In the genomic region with DNA sequence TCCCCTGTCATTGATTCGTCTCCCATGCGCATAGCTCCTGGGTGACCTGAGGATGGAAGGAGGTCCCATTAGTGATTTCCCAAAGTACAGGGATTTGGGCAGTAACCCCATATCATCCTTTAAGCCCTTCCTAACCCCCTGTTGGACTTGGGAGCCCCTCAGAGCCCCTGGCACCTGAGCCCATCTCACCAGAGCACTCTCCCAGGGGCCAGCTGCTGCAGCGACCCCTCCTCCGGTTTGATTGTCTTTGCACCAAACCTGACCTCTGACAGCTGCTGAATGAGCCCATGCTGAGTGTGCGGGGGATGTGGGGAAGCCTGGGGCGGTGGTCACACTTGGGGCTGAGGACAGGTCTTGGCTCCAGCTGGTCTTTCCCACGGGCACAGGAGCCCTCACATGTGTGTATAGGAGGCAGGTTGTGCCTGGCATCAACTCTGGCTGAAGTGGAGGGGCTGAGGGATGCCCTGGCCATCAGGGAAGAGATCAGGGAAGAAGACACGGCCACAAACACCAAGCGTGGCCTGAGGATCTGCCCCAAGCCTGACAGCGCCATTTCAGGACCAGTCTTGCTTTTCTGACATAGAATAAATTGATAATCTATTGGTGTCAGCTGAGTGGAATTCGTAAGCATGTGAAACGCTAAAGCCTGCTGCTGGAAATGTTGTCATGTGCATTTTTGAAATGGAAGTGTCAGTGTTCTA, we compare ENCODE assay signal across 22 cellular contexts.
A peak's percentile ranks its signal among the peaks of the same experiment; 100 is the strongest.
DNase-seq lines count a peak whose midpoint lies in the region; ATAC-seq, FAIRE-seq and TF ChIP-seq lines count a peak whose summit lies in the region.
"Had no signal": no experiment of that assay in that cellular context is flagged by ENCODE, and none has a peak within 500 bp of the region (broad histone marks: within the 10 kb centered on the region; RNA-seq: fewer than 3 reads in every experiment).

No MANE protein-coding gene starts in this region.

- no peak overlapping the region for H3K4me2 ChIP-seq in GM23338

- H3K4me3 Mint-ChIP-seq in GM23338 (no peak overlapping the region), progenitor cell of endocrine pancreas (ENCODE audit: low read depth) (no peak overlapping the region)
- H3K4me3 Mint-ChIP-seq: CD4-positive, alpha-beta T cell had no signal

- H3K4me1 Mint-ChIP-seq in GM23338 (peaks cover 10% of the 10 kb centered on the region), progenitor cell of endocrine pancreas (ENCODE audit: low read depth) (peaks cover 3% of the 10 kb centered on the region)

- H3K9ac ChIP-seq in colonic mucosa (ENCODE audit: low read depth in 2 of 2, low read length in 2 of 2) (no peak overlapping the region), kidney (ENCODE audit: low read length in 2 of 2) (no peak overlapping the region)

- H3K27ac ChIP-seq in GM23338 (ENCODE audit: low read depth) = no peak overlapping the region
- H3K27ac ChIP-seq in colonic mucosa = no peak overlapping the region
- H3K27ac ChIP-seq in kidney (ENCODE audit: low read depth in 2 of 2, low read length in 2 of 2) = no peak overlapping the region
- H3K27ac ChIP-seq: HL-60 had no signal

- H3K4me1 ChIP-seq in GM23338 (ENCODE audit: insufficient read depth) = no peaks in the 10 kb centered on the region
- H3K4me1 ChIP-seq in colonic mucosa = no peaks in the 10 kb centered on the region
- no peaks in the 10 kb centered on the region for H3K4me1 ChIP-seq in kidney (ENCODE audit: control insufficient read depth in 1 of 2, insufficient read depth in 1 of 2, low read depth in 1 of 2, low read length in 2 of 2)
- H3K4me1 ChIP-seq: Caco-2 had no signal

- no peaks in the 10 kb centered on the region for H3K9me3 ChIP-seq in colonic mucosa
- no peaks in the 10 kb centered on the region for H3K9me3 ChIP-seq in kidney (ENCODE audit: control insufficient read depth in 1 of 2, low read length in 2 of 2)
- H3K9me3 ChIP-seq: Caco-2, MG63 had no signal

- H3K36me3 Mint-ChIP-seq in GM23338 (ENCODE audit: low read depth) = peaks cover 18% of the 10 kb centered on the region
- no peaks in the 10 kb centered on the region for H3K36me3 Mint-ChIP-seq in progenitor cell of endocrine pancreas (ENCODE audit: insufficient read depth)

- H3F3A ChIP-seq in GM23338 (replicated peaks; ENCODE audit: low read depth) = no peaks in the 10 kb centered on the region

- H4K20me1 ChIP-seq in GM23338 (replicated peaks; ENCODE audit: insufficient read depth) = no peaks in the 10 kb centered on the region

- no peak overlapping the region for H3K4me3 ChIP-seq in GM23338
- no peak overlapping the region for H3K4me3 ChIP-seq in colonic mucosa
- H3K4me3 ChIP-seq in kidney (ENCODE audit: low read length in 2 of 2) = no peak overlapping the region
- H3K4me3 ChIP-seq: MG63 had no signal

- intact Hi-C loops in colonic mucosa (cut with DNase I) (no loop called here), kidney (cut with DNase I) (no loop called here)

- H3K27ac Mint-ChIP-seq in GM23338 = no peak overlapping the region
- no peak overlapping the region for H3K27ac Mint-ChIP-seq in progenitor cell of endocrine pancreas
- H3K27ac Mint-ChIP-seq: CD4-positive, alpha-beta T cell had no signal

- H3K9me2 ChIP-seq in GM23338 (ENCODE audit: insufficient read depth) = peaks cover 6% of the 10 kb centered on the region; the same call in 1 of the 2 replicates

- DNase-seq in GM23338 (ENCODE audit: low spot score) = no peak
- peak; percentile 4 for DNase-seq in colonic mucosa
- peak; percentile 46 for DNase-seq in kidney
- peak; percentile 3 for DNase-seq in progenitor cell of endocrine pancreas (ENCODE audit: low spot score, unreplicated experiment)
- DNase-seq in cortex of kidney (lab: John Stamatoyannopoulos, UW) = no peak
- DNase-seq in activated T-cell treated with anti-CD3 and anti-CD28 coated beads, Interleukin-2, amount 50 U/mL, for 48 hours = no peak
- DNase-seq in AML-193 (lab: John Stamatoyannopoulos, UW) = no peak
- DNase-seq: Caco-2; CD4-positive, alpha-beta T cell; DMS153; GDM1; HCEC 1CT; MG63; NCI-H1048; NCI-H1436 treated with DMSO at 0.1 percent for 48 hours; NCI-H2029 treated with DMSO at 0.1 percent for 48 hours; OCI-M1; RPMI8226; SHP77 treated with DMSO at 0.1 percent for 48 hours had no signal

- H3K27me3 Mint-ChIP-seq in GM23338 (ENCODE audit: insufficient read depth, low read depth, poor library complexity) (no peaks in the 10 kb centered on the region), progenitor cell of endocrine pancreas (peaks cover 35% of the 10 kb centered on the region)

- FAIRE-seq in kidney (lab: Jason Lieb, UNC) = no peak
- FAIRE-seq: A204.1 had no signal

- peak; percentile 22; the same call in 2 of the 3 replicates for ATAC-seq in GM23338
- ATAC-seq in HG03457 (IDR thresholded peaks at IDR 0.05; ENCODE audit: unreplicated experiment) = no peak

- no peak for TF ChIP-seq CTCF in GM23338 (conservative IDR thresholded peaks at IDR 0.05; ENCODE audit: low read depth in 2 of 2)
- TF ChIP-seq CTCF in colonic mucosa (IDR thresholded peaks at IDR 0.05) = no peak
- TF ChIP-seq CTCF in kidney (IDR thresholded peaks at IDR 0.05; ENCODE audit: borderline replicate concordance, extremely low read depth, insufficient read depth) = no peak
- no peak for TF ChIP-seq CTCF in progenitor cell of endocrine pancreas (IDR thresholded peaks at IDR 0.05; ENCODE audit: unreplicated experiment)

- H3K36me3 ChIP-seq in GM23338 (ENCODE audit: insufficient read depth) = no peaks in the 10 kb centered on the region
- H3K36me3 ChIP-seq in colonic mucosa = no peaks in the 10 kb centered on the region
- H3K36me3 ChIP-seq in kidney (ENCODE audit: control insufficient read depth in 1 of 2, insufficient read depth in 2 of 2, low read length in 2 of 2) = no peaks in the 10 kb centered on the region
- H3K36me3 ChIP-seq: MG63 had no signal

- no peak overlapping the region for H2AFZ ChIP-seq in GM23338

- H3K27me3 ChIP-seq in GM23338 (ENCODE audit: insufficient read depth) (no peaks in the 10 kb centered on the region), colonic mucosa (no peaks in the 10 kb centered on the region)
- H3K27me3 ChIP-seq: MG63 had no signal

- no peaks in the 10 kb centered on the region for H3K79me2 ChIP-seq in GM23338 (replicated peaks; ENCODE audit: insufficient read depth)

- H3K9me3 Mint-ChIP-seq in GM23338 (peaks cover 28% of the 10 kb centered on the region), progenitor cell of endocrine pancreas (ENCODE audit: low read depth) (peaks cover 3% of the 10 kb centered on the region)
- H3K9me3 Mint-ChIP-seq: CD4-positive, alpha-beta T cell had no signal

TF ChIP-seq in GM23338, 12 proteins besides CTCF, POLR2A, EP300 and RAD21 (continues in another document):
- TF ChIP-seq ZNF462 (CRISPR knock-in tag; IDR thresholded peaks at IDR 0.05) = no peak
- no peak for TF ChIP-seq ZNF114 (CRISPR knock-in tag; IDR thresholded peaks at IDR 0.05)
- no peak for TF ChIP-seq STAT1 (IDR thresholded peaks at IDR 0.05; ENCODE audit: unreplicated experiment)

Comparison
In these comparisons a context has a peak if more than half of its experiments do, and no peak if none do; other contexts are left out.
1. DNase-seq: peak in colonic mucosa (single experiment), kidney (single experiment) and progenitor cell of endocrine pancreas (single experiment); none in GM23338 (single experiment), cortex of kidney (single experiment), activated T-cell treated with anti-CD3 and anti-CD28 coated beads, Interleukin-2, amount 50 U/mL, for 48 hours (0 of 2) and AML-193 (0 of 2).